24 cellular contexts compared by ENCODE assay signal in genomic region chr3:62604746-62605351, GRCh38.
DNase-seq lines count a peak whose midpoint lies in the region; ATAC-seq and TF ChIP-seq lines count a peak whose summit lies in the region.
"Had no signal": no experiment of that assay in that cellular context is flagged by ENCODE, and none has a peak within 500 bp of the region (broad histone marks: within the 10 kb centered on the region; RNA-seq: fewer than 3 reads in every experiment).

No MANE protein-coding gene starts in this region.

- TF ChIP-seq CTCF in SK-N-SH (IDR thresholded peaks at IDR 0.05) = no peak
- no peak for TF ChIP-seq CTCF in foreskin keratinocyte (conservative IDR thresholded peaks at IDR 0.05)
- TF ChIP-seq CTCF in suprapubic skin (IDR thresholded peaks at IDR 0.05) = no peak
- no peak for TF ChIP-seq CTCF in natural killer cell (IDR thresholded peaks at IDR 0.05)

- no peak overlapping the region for H3K4me3 Mint-ChIP-seq in stimulated activated naive CD8-positive, alpha-beta T cell treated with anti-CD3 and anti-CD28 coated beads, Interleukin-15, amount 100 ng/mL, for 72 hours
- no peak overlapping the region for H3K4me3 Mint-ChIP-seq in natural killer cell
- H3K4me3 Mint-ChIP-seq: activated CD8-positive, alpha-beta memory T cell treated with anti-CD3 and anti-CD28 coated beads, Interleukin-2, amount 10 ng/mL, durations not matched to agents 7 days and 5 days; activated naive CD8-positive, alpha-beta T cell; activated T-helper 1 cell treated with anti-CD3 and anti-CD28 coated beads, Interleukin-12 subunit alpha, Interleukin-12 subunit beta, Interleukin-2, Interleukin-4 antibody, amounts not matched to agents 30 ng/mL and 10 ng/mL and 1 ng/mL, durations not matched to agents 14 hours and 24 hours and 36 hours; effector memory CD8-positive, alpha-beta T cell; T-cell had no signal

- DNase-seq in NCI-H82 (lab: John Stamatoyannopoulos, UW) (peak; percentile 22), NCI-H82 treated with DMSO at 0.1 percent for 48 hours (lab: John Stamatoyannopoulos, UW; ENCODE audit: unreplicated experiment) (no peak), SK-N-SH (no peak), foreskin keratinocyte (no peak), suprapubic skin (ENCODE audit: low spot score in 2 of 2) (no peak), natural killer cell (no peak)
- DNase-seq in stimulated activated naive CD8-positive, alpha-beta T cell treated with anti-CD3 and anti-CD28 coated beads, Interleukin-15, amount 100 ng/mL, for 72 hours = no peak
- DNase-seq: ACHN; activated CD4-positive, alpha-beta T cell treated with anti-CD3 and anti-CD28 coated beads for 4 hours; activated CD8-positive, alpha-beta memory T cell treated with anti-CD3 and anti-CD28 coated beads, Interleukin-2, amount 10 ng/mL, durations not matched to agents 7 days and 5 days; effector memory CD8-positive, alpha-beta T cell; GDM1; heart left ventricle; MG63; NCI-H1694; NCI-H446; occipital lobe; T-cell had no signal

- H3K9me3 Mint-ChIP-seq in stimulated activated naive CD8-positive, alpha-beta T cell treated with anti-CD3 and anti-CD28 coated beads, Interleukin-15, amount 100 ng/mL, for 72 hours = no peaks in the 10 kb centered on the region
- H3K9me3 Mint-ChIP-seq in natural killer cell = no peaks in the 10 kb centered on the region
- H3K9me3 Mint-ChIP-seq: activated T-helper 1 cell treated with anti-CD3 and anti-CD28 coated beads, Interleukin-12 subunit alpha, Interleukin-12 subunit beta, Interleukin-2, Interleukin-4 antibody, amounts not matched to agents 30 ng/mL and 10 ng/mL and 1 ng/mL, durations not matched to agents 14 hours and 24 hours and 36 hours had no signal

- H3K9ac ChIP-seq in SK-N-SH = no peak overlapping the region

- no peaks in the 10 kb centered on the region for H3K27me3 Mint-ChIP-seq in stimulated activated naive CD8-positive, alpha-beta T cell treated with anti-CD3 and anti-CD28 coated beads, Interleukin-15, amount 100 ng/mL, for 72 hours
- H3K27me3 Mint-ChIP-seq in natural killer cell (ENCODE audit: low read depth in 2 of 2) = no peaks in the 10 kb centered on the region
- H3K27me3 Mint-ChIP-seq: activated CD8-positive, alpha-beta memory T cell treated with anti-CD3 and anti-CD28 coated beads, Interleukin-2, amount 10 ng/mL, durations not matched to agents 7 days and 5 days; effector memory CD8-positive, alpha-beta T cell; T-cell had no signal

- no peaks in the 10 kb centered on the region for H3K9me2 ChIP-seq in SK-N-SH

- no peaks in the 10 kb centered on the region for H3K4me1 Mint-ChIP-seq in stimulated activated naive CD8-positive, alpha-beta T cell treated with anti-CD3 and anti-CD28 coated beads, Interleukin-15, amount 100 ng/mL, for 72 hours
- H3K4me1 Mint-ChIP-seq in natural killer cell = no peaks in the 10 kb centered on the region
- H3K4me1 Mint-ChIP-seq: activated CD8-positive, alpha-beta memory T cell treated with anti-CD3 and anti-CD28 coated beads, Interleukin-2, amount 10 ng/mL, durations not matched to agents 7 days and 5 days; T-cell had no signal

- no peak overlapping the region for H3K27ac Mint-ChIP-seq in stimulated activated naive CD8-positive, alpha-beta T cell treated with anti-CD3 and anti-CD28 coated beads, Interleukin-15, amount 100 ng/mL, for 72 hours
- H3K27ac Mint-ChIP-seq in natural killer cell = no peak overlapping the region
- H3K27ac Mint-ChIP-seq: activated CD8-positive, alpha-beta memory T cell treated with anti-CD3 and anti-CD28 coated beads, Interleukin-2, amount 10 ng/mL, durations not matched to agents 7 days and 5 days; activated naive CD8-positive, alpha-beta T cell; activated T-helper 1 cell treated with anti-CD3 and anti-CD28 coated beads, Interleukin-12 subunit alpha, Interleukin-12 subunit beta, Interleukin-2, Interleukin-4 antibody, amounts not matched to agents 30 ng/mL and 10 ng/mL and 1 ng/mL, durations not matched to agents 14 hours and 24 hours and 36 hours; effector memory CD8-positive, alpha-beta T cell; T-cell had no signal

- H3K36me3 Mint-ChIP-seq in natural killer cell = no peaks in the 10 kb centered on the region
- H3K36me3 Mint-ChIP-seq: activated CD8-positive, alpha-beta memory T cell treated with anti-CD3 and anti-CD28 coated beads, Interleukin-2, amount 10 ng/mL, durations not matched to agents 7 days and 5 days; activated naive CD8-positive, alpha-beta T cell; T-cell had no signal

- POLR2A ChIA-PET in SK-N-SH (lab: Yijun Ruan, JAX) = no interaction called here

- ATAC-seq in foreskin keratinocyte (no peak), GM18873 (IDR thresholded peaks at IDR 0.05; ENCODE audit: low FRiP score, unreplicated experiment) (no peak), natural killer cell (no peak)
- ATAC-seq in stimulated activated naive CD8-positive, alpha-beta T cell treated with anti-CD3 and anti-CD28 coated beads, Interleukin-15, amount 100 ng/mL, for 72 hours = no peak
- ATAC-seq: activated CD8-positive, alpha-beta memory T cell treated with anti-CD3 and anti-CD28 coated beads, Interleukin-2, amount 10 ng/mL, durations not matched to agents 7 days and 5 days; effector memory CD8-positive, alpha-beta T cell; heart left ventricle; Right ventricle myocardium inferior; T-cell had no signal

- H3K4me1 ChIP-seq in SK-N-SH (ENCODE audit: control insufficient read depth in 1 of 2, insufficient read depth in 2 of 2, low read depth in 1 of 2, low read length in 1 of 2) (peaks cover 2 to 24% of the 10 kb centered on the region in 2 experiments), foreskin keratinocyte (peaks cover 38% of the 10 kb centered on the region), suprapubic skin (peaks cover 23% of the 10 kb centered on the region)

- peak overlapping the region; percentile 48 to 92 for H3K27ac ChIP-seq in SK-N-SH (ENCODE audit: low read depth in 2 of 2, low read length in 1 of 2)
- peak overlapping the region; percentile 97 for H3K27ac ChIP-seq in foreskin keratinocyte
- H3K27ac ChIP-seq in suprapubic skin = peak overlapping the region; percentile 57
- H3K27ac ChIP-seq: heart left ventricle, HL-60, right atrium auricular region had no signal

- H4K20me1 ChIP-seq in SK-N-SH (ENCODE audit: insufficient read depth) = no peaks in the 10 kb centered on the region

- no peak overlapping the region for H2AFZ ChIP-seq in SK-N-SH (ENCODE audit: low read depth)

- H3K9me3 ChIP-seq in SK-N-SH (no peaks in the 10 kb centered on the region), suprapubic skin (no peaks in the 10 kb centered on the region)
- H3K9me3 ChIP-seq: MG63, right atrium auricular region had no signal

- H3K36me3 ChIP-seq in SK-N-SH (replicated peaks in 1 of 2; ENCODE audit: control insufficient read depth in 1 of 2, insufficient read depth in 2 of 2, low read length in 1 of 2) (no peaks in the 10 kb centered on the region), suprapubic skin (no peaks in the 10 kb centered on the region)
- H3K36me3 ChIP-seq: heart left ventricle, MG63, right atrium auricular region had no signal

- WGBS in SK-N-SH (ENCODE audit: low lambda C conversion rate) = 92% methylated on average over 1 of the region's 1 CpG
- 59% methylated on average over 1 of the region's 1 CpG for WGBS in suprapubic skin

- no peak for TF ChIP-seq POLR2A in suprapubic skin (IDR thresholded peaks at IDR 0.05)

- TF ChIP-seq EP300 in SK-N-SH (IDR thresholded peaks at IDR 0.05; ENCODE audit: borderline replicate concordance in 1 of 2, low read depth in 1 of 2, low read length in 1 of 2) = no peak
- no peak for TF ChIP-seq EP300 in suprapubic skin (IDR thresholded peaks at IDR 0.05)

- H3K4me2 ChIP-seq in SK-N-SH = peak overlapping the region; percentile 50

- H3K79me2 ChIP-seq in SK-N-SH (ENCODE audit: insufficient read depth) = no peaks in the 10 kb centered on the region

- CTCF ChIA-PET in SK-N-SH (lab: Yijun Ruan, JAX) = interaction anchor here (0.6 to 2.2 kb wide), 5 partner anchors 10 to 1254 kb away, joined by 3 to 5 read pairs (median 3); no protein-coding TSS in a partner anchor

- TF ChIP-seq RAD21 in SK-N-SH (IDR thresholded peaks at IDR 0.05; ENCODE audit: low read length) = no peak

- H3K4me3 ChIP-seq in SK-N-SH (ENCODE audit: low read depth in 2 of 2, low read length in 1 of 2) = no peak overlapping the region
- no peak overlapping the region for H3K4me3 ChIP-seq in suprapubic skin
- H3K4me3 ChIP-seq: heart left ventricle, MG63, right atrium auricular region had no signal

- intact Hi-C loops in natural killer cell (cut with micrococcal nuclease) = no loop called here

- H3K27me3 ChIP-seq in SK-N-SH (ENCODE audit: insufficient read depth) = no peaks in the 10 kb centered on the region
- no peaks in the 10 kb centered on the region for H3K27me3 ChIP-seq in foreskin keratinocyte
- H3K27me3 ChIP-seq in suprapubic skin = no peaks in the 10 kb centered on the region
- H3K27me3 ChIP-seq: heart left ventricle, MG63, right atrium auricular region had no signal

- peaks cover 33% of the 10 kb centered on the region for H3F3A ChIP-seq in SK-N-SH (replicated peaks; ENCODE audit: insufficient read depth)

TF ChIP-seq in SK-N-SH, 30 proteins besides CTCF, POLR2A, EP300 and RAD21:
- no peak for TF ChIP-seq GATA2 (CRISPR knock-in tag; IDR thresholded peaks at IDR 0.05)
